In genomic region chr1:32178380-32179192, GRCh38 we compare ENCODE assay signal across 8 cellular contexts. TPM values are rescaled to one million over a fixed set of nuclear protein-coding genes. Genes with fewer than 3 reads are reported as not detected.
A peak's percentile ranks its signal among the peaks of the same experiment; 100 is the strongest.
DNase-seq lines count a peak whose midpoint lies in the region; ATAC-seq and TF ChIP-seq lines count a peak whose summit lies in the region.

No MANE protein-coding gene starts in this region.

- DNase-seq in T-helper 1 cell (no peak), WTC11 (ENCODE audit: low spot score) (no peak), suprapubic skin (ENCODE audit: low spot score in 2 of 2) (no peak), NCI-H2107 (lab: John Stamatoyannopoulos, UW) (no peak), left colon (no peak)
- DNase-seq in activated CD8-positive, alpha-beta memory T cell treated with anti-CD3 and anti-CD28 coated beads for 24 hours: no peak

- H3K9me3 ChIP-seq in iPS-20b (ENCODE audit: insufficient read depth, low read depth, low read length) (no peaks in the 10 kb centered on the region), suprapubic skin (no peaks in the 10 kb centered on the region)

- H3K9me3 Mint-ChIP-seq in T-helper 1 cell treated with Interleukin-12 subunit alpha and Interleukin-12 subunit beta and Interleukin-4 antibody, amounts not matched to agents 30 μg/mL and 1 μg/mL, for 36 hours: no peaks in the 10 kb centered on the region
- no peaks in the 10 kb centered on the region for H3K9me3 Mint-ChIP-seq in WTC11

- peaks cover 19% of the 10 kb centered on the region for H3K4me1 Mint-ChIP-seq in T-helper 1 cell treated with Interleukin-12 subunit alpha and Interleukin-12 subunit beta and Interleukin-4 antibody, amounts not matched to agents 30 μg/mL and 1 μg/mL, for 36 hours (ENCODE audit: low read depth)
- peaks cover 34% of the 10 kb centered on the region for H3K4me1 Mint-ChIP-seq in WTC11

- WGBS in suprapubic skin: 79% methylated on average over 7 of the region's 7 CpGs

- H3K27ac ChIP-seq in iPS-20b (ENCODE audit: low read length) (peak overlapping the region; percentile 50), suprapubic skin (peak overlapping the region; percentile 91)

- H3K36me3 ChIP-seq in iPS-20b (ENCODE audit: insufficient read depth, low read depth, low read length) (peaks cover 37% of the 10 kb centered on the region), suprapubic skin (peaks cover 7% of the 10 kb centered on the region)

- H3K4me1 ChIP-seq in iPS-20b (ENCODE audit: insufficient read depth, low read length): peaks cover 17% of the 10 kb centered on the region
- H3K4me1 ChIP-seq in suprapubic skin: peaks cover 41% of the 10 kb centered on the region

- H3K4me3 ChIP-seq in iPS-20b (ENCODE audit: low read length) (peak overlapping the region; percentile 92), suprapubic skin (peak overlapping the region; percentile 77)

- TF ChIP-seq EP300 in suprapubic skin (IDR thresholded peaks at IDR 0.05): no peak

- peak overlapping the region; percentile 97 for H3K27ac Mint-ChIP-seq in T-helper 1 cell treated with Interleukin-12 subunit alpha and Interleukin-12 subunit beta and Interleukin-4 antibody, amounts not matched to agents 30 μg/mL and 1 μg/mL, for 36 hours
- H3K27ac Mint-ChIP-seq in WTC11: peak overlapping the region; percentile 92

- H3K36me3 Mint-ChIP-seq in T-helper 1 cell treated with Interleukin-12 subunit alpha and Interleukin-12 subunit beta and Interleukin-4 antibody, amounts not matched to agents 30 μg/mL and 1 μg/mL, for 36 hours (ENCODE audit: low read depth): peaks cover 30% of the 10 kb centered on the region
- peaks cover 24% of the 10 kb centered on the region for H3K36me3 Mint-ChIP-seq in WTC11

- no peak for TF ChIP-seq POLR2A in suprapubic skin (IDR thresholded peaks at IDR 0.05)

- no peaks in the 10 kb centered on the region for H3K27me3 Mint-ChIP-seq in T-helper 1 cell treated with Interleukin-12 subunit alpha and Interleukin-12 subunit beta and Interleukin-4 antibody, amounts not matched to agents 30 μg/mL and 1 μg/mL, for 36 hours (ENCODE audit: low read depth)
- no peaks in the 10 kb centered on the region; the same call in 1 of the 2 replicates for H3K27me3 Mint-ChIP-seq in WTC11 (ENCODE audit: low read depth)

- ATAC-seq in WTC11 (no peak), left colon (no peak)

- H3K9ac ChIP-seq in iPS-20b (ENCODE audit: low read depth, low read length): peak overlapping the region; percentile 94; the same call in 1 of the 2 replicates

- POLR2A ChIA-PET in WTC11 (lab: Charles Lee): interaction anchor here (0.7 to 2.4 kb wide), 6 partner anchors 19 to 106 kb away, joined by 3 to 12 read pairs (median 6); partner anchors contain the start of genes CCDC28B, IQCC, KPNA6 and TMEM39B

- CTCF ChIA-PET in WTC11 (lab: Charles Lee): interaction anchor here (0.6 to 3.6 kb wide), 12 partner anchors 22 to 389 kb away, joined by 3 to 21 read pairs (median 4); partner anchors contain the start of genes CCDC28B, IQCC, KPNA6 and TMEM39B

- peak overlapping the region; percentile 92 for H3K4me3 Mint-ChIP-seq in T-helper 1 cell treated with Interleukin-12 subunit alpha and Interleukin-12 subunit beta and Interleukin-4 antibody, amounts not matched to agents 30 μg/mL and 1 μg/mL, for 36 hours
- peak overlapping the region; percentile 76 for H3K4me3 Mint-ChIP-seq in WTC11

- no peak for TF ChIP-seq CTCF in WTC11 (IDR thresholded peaks at IDR 0.05)
- TF ChIP-seq CTCF in suprapubic skin (IDR thresholded peaks at IDR 0.05): no peak

- intact Hi-C loops in left colon (cut with DNase I, micrococcal nuclease): no loop called here

- H3K27me3 ChIP-seq in iPS-20b (ENCODE audit: insufficient read depth, low read length) (no peaks in the 10 kb centered on the region), suprapubic skin (no peaks in the 10 kb centered on the region)

TF ChIP-seq in WTC11, 78 proteins besides CTCF, POLR2A, EP300 and RAD21:
- TF ChIP-seq KAT7 (CRISPR knock-in tag; IDR thresholded peaks at IDR 0.05; ENCODE audit: borderline replicate concordance) (no peak), FOXJ3 (CRISPR knock-in tag; IDR thresholded peaks at IDR 0.05; ENCODE audit: borderline replicate concordance) (no peak), ATF1 (CRISPR knock-in tag; IDR thresholded peaks at IDR 0.05) (no peak), ZNF317 (CRISPR knock-in tag; IDR thresholded peaks at IDR 0.05; ENCODE audit: borderline replicate concordance, low read depth) (no peak), TEAD1 (CRISPR knock-in tag; IDR thresholded peaks at IDR 0.05) (no peak), GABPB1 (CRISPR knock-in tag; IDR thresholded peaks at IDR 0.05) (peak; percentile 84)
- TF ChIP-seq, protein P1, sequence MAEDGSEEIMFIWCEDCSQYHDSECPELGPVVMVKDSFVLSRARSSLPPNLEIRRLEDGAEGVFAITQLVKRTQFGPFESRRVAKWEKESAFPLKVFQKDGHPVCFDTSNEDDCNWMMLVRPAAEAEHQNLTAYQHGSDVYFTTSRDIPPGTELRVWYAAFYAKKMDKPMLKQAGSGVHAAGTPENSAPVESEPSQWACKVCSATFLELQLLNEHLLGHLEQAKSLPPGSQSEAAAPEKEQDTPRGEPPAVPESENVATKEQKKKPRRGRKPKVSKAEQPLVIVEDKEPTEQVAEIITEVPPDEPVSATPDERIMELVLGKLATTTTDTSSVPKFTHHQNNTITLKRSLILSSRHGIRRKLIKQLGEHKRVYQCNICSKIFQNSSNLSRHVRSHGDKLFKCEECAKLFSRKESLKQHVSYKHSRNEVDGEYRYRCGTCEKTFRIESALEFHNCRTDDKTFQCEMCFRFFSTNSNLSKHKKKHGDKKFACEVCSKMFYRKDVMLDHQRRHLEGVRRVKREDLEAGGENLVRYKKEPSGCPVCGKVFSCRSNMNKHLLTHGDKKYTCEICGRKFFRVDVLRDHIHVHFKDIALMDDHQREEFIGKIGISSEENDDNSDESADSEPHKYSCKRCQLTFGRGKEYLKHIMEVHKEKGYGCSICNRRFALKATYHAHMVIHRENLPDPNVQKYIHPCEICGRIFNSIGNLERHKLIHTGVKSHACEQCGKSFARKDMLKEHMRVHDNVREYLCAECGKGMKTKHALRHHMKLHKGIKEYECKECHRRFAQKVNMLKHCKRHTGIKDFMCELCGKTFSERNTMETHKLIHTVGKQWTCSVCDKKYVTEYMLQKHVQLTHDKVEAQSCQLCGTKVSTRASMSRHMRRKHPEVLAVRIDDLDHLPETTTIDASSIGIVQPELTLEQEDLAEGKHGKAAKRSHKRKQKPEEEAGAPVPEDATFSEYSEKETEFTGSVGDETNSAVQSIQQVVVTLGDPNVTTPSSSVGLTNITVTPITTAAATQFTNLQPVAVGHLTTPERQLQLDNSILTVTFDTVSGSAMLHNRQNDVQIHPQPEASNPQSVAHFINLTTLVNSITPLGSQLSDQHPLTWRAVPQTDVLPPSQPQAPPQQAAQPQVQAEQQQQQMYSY (CRISPR knock-in tag; IDR thresholded peaks at IDR 0.05): no peak

RNA-seq across cellular contexts. Expression of gene TXLNA, which starts 0.9 kb away (rescaled TPM):
- total RNA-seq in WTC11 (2021) (46.3 to 49.8 TPM (median 47.2 TPM) in 3 replicates), suprapubic skin (10 to 100 TPM; 50.0 to 72.0 (median 56.3) TPM), left colon (10 to 100 TPM; 34.5 to 37.6 TPM)

RNA-seq across cellular contexts. Expression of gene CCDC28B, which starts 21.8 kb away (rescaled TPM):
- total RNA-seq in WTC11 (2021): 29.0 to 34.4 TPM (median 29.9 TPM) in 3 replicates
- total RNA-seq in suprapubic skin: 1 to 10 TPM in 3 of 4 donors, under 1 TPM in 1; 0.72 to 3.5 (median 2.0) TPM
- 1 to 10 TPM; 1.3 to 2.3 TPM for total RNA-seq in left colon

RNA-seq across cellular contexts. Expression of gene IQCC, which starts 26.9 kb away (rescaled TPM):
- 4.6 to 5.2 TPM (median 4.8 TPM) in 3 replicates for total RNA-seq in WTC11 (2021)
- total RNA-seq in suprapubic skin: 1 to 10 TPM; 1.7 to 4.4 (median 3.7) TPM
- total RNA-seq in left colon: 1 to 10 TPM; 1.3 to 1.8 TPM

RNA-seq across cellular contexts. Expression of gene DCDC2B, which starts 30.3 kb away (rescaled TPM):
- total RNA-seq in WTC11 (2021) (not detected in 3 replicates), suprapubic skin (not detected), left colon (not detected)

RNA-seq across cellular contexts. Expression of gene TMEM234, which starts 43.6 kb away (rescaled TPM):
- total RNA-seq in WTC11 (2021) (10.3 to 11.9 TPM (median 11.4 TPM) in 3 replicates), suprapubic skin (10 to 100 TPM in 2 of 4 donors, 1 to 10 TPM in 2; 7.7 to 18.7 (median 12.6) TPM), left colon (10 to 100 TPM; 24.2 to 28.0 TPM)
